ENCODE assay signal across 24 cellular contexts in genomic region chr10:99799613-99800012, GRCh38. TPM values are rescaled to one million over a fixed set of nuclear protein-coding genes. Genes with fewer than 3 reads are reported as not detected.
DNase-seq lines count a peak whose midpoint lies in the region; ATAC-seq, FAIRE-seq and TF ChIP-seq lines count a peak whose summit lies in the region.
"Had no signal": no experiment of that assay in that cellular context is flagged by ENCODE, and none has a peak within 500 bp of the region (broad histone marks: within the 10 kb centered on the region; RNA-seq: fewer than 3 reads in every experiment).

No MANE protein-coding gene starts in this region.

- H3K27ac ChIP-seq in K562 (ENCODE audit: extremely low read depth, low read depth, low read length) = no peak overlapping the region
- no peak overlapping the region for H3K27ac ChIP-seq in thyroid gland
- H3K27ac ChIP-seq: Peyer's patch, SJSA1 had no signal

- H3K9me2 ChIP-seq in Loucy (replicated peaks; ENCODE audit: low read depth, low read length) = no peaks in the 10 kb centered on the region

- no peaks in the 10 kb centered on the region for H3K9me1 ChIP-seq in K562 (ENCODE audit: control insufficient read depth, insufficient read depth, low read length)

- no TSS peak for BruUV-seq in K562 (replicated peaks; lab: Mats Ljungman, UMichigan)

- H3K9me3 ChIP-seq in Loucy (ENCODE audit: insufficient read depth, low read depth, low read length) (no peaks in the 10 kb centered on the region), K562 (replicated peaks; ENCODE audit: control insufficient read depth, insufficient read depth, low read depth, low read length) (no peaks in the 10 kb centered on the region), thyroid gland (no peaks in the 10 kb centered on the region)
- H3K9me3 ChIP-seq: BE2C, Peyer's patch, SJSA1 had no signal

- CTCF ChIA-PET in K562 (lab: Yijun Ruan, JAX; ENCODE audit: low intra/inter-chr PET ratio) = no interaction called here

- no peak overlapping the region for H3K4me3 Mint-ChIP-seq in endothelial cell (ENCODE audit: unreplicated experiment)
- H3K4me3 Mint-ChIP-seq: CD4-positive, CD25-positive, alpha-beta regulatory T cell; HFFc6 had no signal

- TF ChIP-seq POLR2A in K562 (conservative IDR thresholded peaks at IDR 0.05) (no peak), thyroid gland (IDR thresholded peaks at IDR 0.05) (no peak)

- H3K27me3 ChIP-seq in Loucy (ENCODE audit: insufficient read depth, low read length, poor library complexity, severe bottlenecking) = no peaks in the 10 kb centered on the region
- H3K27me3 ChIP-seq in K562 (ENCODE audit: control insufficient read depth in 2 of 2, insufficient read depth in 2 of 2, low read length in 2 of 2) = peaks cover 8 to 17% of the 10 kb centered on the region in 2 experiments; a peak in 3 of 5 replicates
- H3K27me3 ChIP-seq in thyroid gland = no peaks in the 10 kb centered on the region
- H3K27me3 ChIP-seq: BE2C, Peyer's patch, SJSA1 had no signal

- no peaks in the 10 kb centered on the region for H3K36me3 Mint-ChIP-seq in endothelial cell (ENCODE audit: low read depth, unreplicated experiment)

- POLR2A ChIA-PET in K562 (lab: Yijun Ruan, JAX) = no interaction called here

- H3K36me3 ChIP-seq in Loucy (ENCODE audit: insufficient read depth, low read length) (no peaks in the 10 kb centered on the region), K562 (ENCODE audit: control insufficient read depth, insufficient read depth, low read length) (no peaks in the 10 kb centered on the region), thyroid gland (no peaks in the 10 kb centered on the region)
- H3K36me3 ChIP-seq: BE2C, SJSA1 had no signal

- H3K4me2 ChIP-seq in Loucy (ENCODE audit: low read depth, low read length, poor library complexity, severe bottlenecking) = no peak overlapping the region
- no peak overlapping the region for H3K4me2 ChIP-seq in K562 (ENCODE audit: insufficient read depth, low read length)

- no peaks in the 10 kb centered on the region for H3K27me3 Mint-ChIP-seq in endothelial cell (ENCODE audit: unreplicated experiment)
- H3K27me3 Mint-ChIP-seq: CD4-positive, CD25-positive, alpha-beta regulatory T cell had no signal

- H3K4me3 ChIP-seq in GM12865 (ENCODE audit: low read depth, low read length) (no peak overlapping the region), Loucy (ENCODE audit: low read length, poor library complexity, severe bottlenecking) (no peak overlapping the region), K562 (no peak overlapping the region), thyroid gland (replicated peaks in 1 of 3) (no peak overlapping the region)
- H3K4me3 ChIP-seq: Peyer's patch, SJSA1 had no signal

- H3F3A ChIP-seq in Loucy (ENCODE audit: low read depth) = no peaks in the 10 kb centered on the region

- DNase-seq in GM12865 (ENCODE audit: low read depth) (peak; percentile 3), K562 (ENCODE audit: extremely low read depth in 1 of 4, low spot score in 3 of 4) (peak in 1 of 4 experiments; percentile 6), iPS-NIHi7 (ENCODE audit: extremely low spot score) (peak; percentile 42), NCI-H2029 treated with DMSO at 0.1 percent for 48 hours (lab: John Stamatoyannopoulos, UW) (no peak), endothelial cell (ENCODE audit: low spot score) (no peak), thyroid gland (no peak)
- DNase-seq: BE2C; CD4-positive, CD25-positive, alpha-beta regulatory T cell; DMS79 treated with DMSO at 0.1 percent for 48 hours; HFFc6; NCI-H1417; NCI-H1694 treated with DMSO at 0.1 percent for 48 hours; NCI-H2107; NCI-H446 treated with DMSO at 0.1 percent for 48 hours; NCI-H69; NK-92 treated with Interleukin-12 subunit alpha and Interleukin-12 subunit beta, amount 100 ng/mL, for 24 hours; Peyer's patch; T-helper 1 cell had no signal

- TF ChIP-seq EP300 in K562 (IDR thresholded peaks at IDR 0.05; ENCODE audit: low read length) = no peak

- peak in 1 of 2 experiments; percentile 30; a peak in 2 of 4 replicates for TF ChIP-seq RAD21 in K562 (CRISPR knock-in tag; conservative IDR thresholded peaks at IDR 0.05 in 1 of 2, IDR thresholded peaks at IDR 0.05 in 1 of 2)

- H4K20me1 ChIP-seq in Loucy (ENCODE audit: insufficient read depth, low read length, poor library complexity, severe bottlenecking) (no peaks in the 10 kb centered on the region), K562 (replicated peaks; ENCODE audit: control insufficient read depth, insufficient read depth, low read length) (no peaks in the 10 kb centered on the region)

- FAIRE-seq in K562 (lab: Jason Lieb, UNC) = no peak
- FAIRE-seq: GM12892, GM18507, H54 had no signal

- peaks cover 14% of the 10 kb centered on the region for H3K4me1 Mint-ChIP-seq in endothelial cell (ENCODE audit: unreplicated experiment)
- H3K4me1 Mint-ChIP-seq: CD4-positive, CD25-positive, alpha-beta regulatory T cell had no signal

- H2AFZ ChIP-seq in Loucy (ENCODE audit: low read length) = no peak overlapping the region
- H2AFZ ChIP-seq in K562 (ENCODE audit: low read depth, low read length) = no peak overlapping the region

- H3K9me3 Mint-ChIP-seq in endothelial cell (ENCODE audit: unreplicated experiment) = no peaks in the 10 kb centered on the region
- H3K9me3 Mint-ChIP-seq: CD4-positive, CD25-positive, alpha-beta regulatory T cell; HFFc6 had no signal

- 0% methylated on average over 4 of the region's 4 CpGs for WGBS in K562 (ENCODE audit: insufficient coverage, low coverage, missing lambda C conversion rate)
- WGBS in thyroid gland, 2 donors = 85 to 93% methylated on average over 4 of the region's 4 CpGs

- H3K4me1 ChIP-seq in Loucy (ENCODE audit: insufficient read depth, low read length, poor library complexity, severe bottlenecking) (no peaks in the 10 kb centered on the region), K562 (replicated peaks in 1 of 2; ENCODE audit: control insufficient read depth in 2 of 2, insufficient read depth in 2 of 2, low read length in 2 of 2) (no peaks in the 10 kb centered on the region), thyroid gland (no peaks in the 10 kb centered on the region)
- H3K4me1 ChIP-seq: BE2C, Peyer's patch, SJSA1 had no signal

- no peak overlapping the region for H3K27ac Mint-ChIP-seq in endothelial cell (ENCODE audit: unreplicated experiment)
- H3K27ac Mint-ChIP-seq: HFFc6 had no signal

- H3K9ac ChIP-seq in Loucy (ENCODE audit: low read depth, low read length, poor library complexity, severe bottlenecking) = no peak overlapping the region
- H3K9ac ChIP-seq in K562 (ENCODE audit: insufficient read depth in 1 of 2, low read depth in 2 of 2, low read length in 2 of 2) = no peak overlapping the region

- intact Hi-C loops in K562 (cut with micrococcal nuclease) (no loop called here), thyroid gland (cut with DNase I) (no loop called here)

- TF ChIP-seq CTCF in GM12865 (IDR thresholded peaks at IDR 0.05; ENCODE audit: insufficient read depth, low read depth, low read length, missing control alignments) (no peak), Loucy (conservative IDR thresholded peaks at IDR 0.05; ENCODE audit: low read length) (peak; percentile 19), K562 (IDR thresholded peaks at IDR 0.05 in 2 of 3, conservative IDR thresholded peaks at IDR 0.05 in 1 of 3; ENCODE audit: insufficient read depth in 2 of 3, low read depth in 1 of 3, low read length in 3 of 3) (0 out of 6 replicates have a peak, but pooled peaks of 1 of the 3 experiments have one; percentile 2), endothelial cell (IDR thresholded peaks at IDR 0.05; ENCODE audit: unreplicated experiment) (no peak), thyroid gland (IDR thresholded peaks at IDR 0.05) (no peak)

- H3K79me2 ChIP-seq in Loucy (ENCODE audit: insufficient read depth, low read length) (no peaks in the 10 kb centered on the region), K562 (ENCODE audit: control insufficient read depth, insufficient read depth, low read length) (no peaks in the 10 kb centered on the region)

- in situ Hi-C loops in K562 (cut with MboI) = no loop called here

- ATAC-seq in K562 (0 out of 3 replicates have a peak, but pooled peaks have one; percentile 35), HG03045 (IDR thresholded peaks at IDR 0.05; ENCODE audit: unreplicated experiment) (no peak)

RNA-seq across cellular contexts. Expression of gene ABCC2, which starts 17.2 kb away (rescaled TPM):
- total RNA-seq in K562 (2011; cell fraction: chromatin; rRNA removed; ENCODE audit: low replicate concordance) = 0.86 and 1.1 TPM in 2 replicates
- total RNA-seq in K562 (2011; cell fraction: nucleolus; rRNA removed) = 0.13 and 0.17 TPM in 2 replicates
- 0.07 TPM in 1 of 2 replicates, not detected in the other for total RNA-seq in K562 (2011; cell fraction: nucleoplasm; rRNA removed)
- total RNA-seq in K562 (2014; rRNA removed) = 0.05 and 0.24 TPM in 2 replicates
- 0.11 and 0.19 TPM in 2 replicates for total RNA-seq in K562 (2014; rRNA removed; fragmentation: Illumina TruSeq; extraction: Trizol)
- total RNA-seq in K562 (2015; rRNA removed; fragmentation: Illumina TruSeq; extraction: Trizol) = 0.11 and 0.18 TPM in 2 replicates
- 0.11 and 0.34 TPM in 2 replicates for total RNA-seq in K562 (2021)
- 0.14 and 0.22 TPM in 2 replicates for polyA plus RNA-seq in K562 (2011; rRNA removed)
- 0.16 and 0.21 TPM in 2 replicates for polyA plus RNA-seq in K562 (2011; cell fraction: cytosol; rRNA removed)
- 0.60 and 0.66 TPM in 2 replicates for polyA plus RNA-seq in K562 (2011; cell fraction: nucleus; rRNA removed)
- polyA plus RNA-seq in K562 (2012) = 0.07 and 0.08 TPM in 2 replicates
- 0.09 and 0.17 TPM in 2 replicates for polyA plus RNA-seq in K562 (2014; fragmentation: Illumina TruSeq; extraction: Trizol)
- under 1 TPM in 1 of 2 experiments, not detected in 1; 0.03 TPM for polyA plus RNA-seq in K562 (2014; fragmentation: Nextera tagmentation; extraction: Ambion mirVana)
- polyA plus RNA-seq in K562 (2014; rRNA removed) = 0.04 TPM in 1 of 2 replicates, not detected in the other
- 0.21 and 0.39 TPM in 2 replicates for polyA minus RNA-seq in K562 (2011; rRNA and poly(A)+ RNA removed)
- 2.1 and 2.8 TPM in 2 replicates for polyA minus RNA-seq in K562 (2011; cell fraction: cytosol; rRNA and poly(A)+ RNA removed)
- polyA minus RNA-seq in K562 (2011; cell fraction: nucleus; rRNA and poly(A)+ RNA removed) = 0.67 and 0.81 TPM in 2 replicates
- 1.9 TPM for total RNA-seq in endothelial cell (ENCODE audit: unreplicated experiment)
- 1 to 10 TPM in 3 of 4 donors, under 1 TPM in 1; 0.67 to 5.1 (median 1.1) TPM for total RNA-seq in thyroid gland

Comparison
In these comparisons a context has a peak if more than half of its experiments do, and no peak if none do; other contexts are left out.
1. DNase-seq: peak in GM12865 (single experiment) and iPS-NIHi7 (single experiment); none in NCI-H2029 treated with DMSO at 0.1 percent for 48 hours (single experiment), endothelial cell (single experiment) and thyroid gland (0 of 2).